Comparison of ENCODE assay signal across 15 cellular contexts in the genomic region with DNA sequence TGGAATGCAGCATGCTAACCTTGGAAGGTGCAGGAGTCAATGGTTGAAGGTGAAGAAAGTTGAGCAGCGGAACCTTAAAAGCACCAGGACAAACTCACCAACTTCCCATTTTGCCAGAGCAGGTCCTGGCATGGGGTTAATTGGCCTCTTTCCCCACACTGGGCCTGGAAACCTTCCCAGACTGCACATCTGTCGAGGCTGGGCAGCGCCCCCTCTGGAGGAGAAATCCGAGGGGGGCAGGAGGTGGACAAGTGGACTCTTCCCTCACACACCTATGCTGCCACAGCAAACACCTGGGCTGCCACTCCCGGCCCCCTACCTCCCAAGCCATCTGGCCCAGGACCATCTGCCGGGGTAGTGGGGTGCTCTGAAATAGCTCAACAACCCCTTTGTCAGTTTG.
DNase-seq lines count a peak whose midpoint lies in the region; ATAC-seq and TF ChIP-seq lines count a peak whose summit lies in the region.
"Had no signal": no experiment of that assay in that cellular context is flagged by ENCODE, and none has a peak within 500 bp of the region (broad histone marks: within the 10 kb centered on the region; RNA-seq: fewer than 3 reads in every experiment).

No MANE protein-coding gene starts in this region.

- BruUV-seq in PC-3 (replicated peaks; lab: Mats Ljungman, UMichigan), result no TSS peak

- peaks cover 2% of the 10 kb centered on the region for H3K4me1 Mint-ChIP-seq in endothelial cell (ENCODE audit: unreplicated experiment)

- H3K9me3 ChIP-seq in PC-3 (ENCODE audit: low read length), result no peaks in the 10 kb centered on the region

- ATAC-seq in PC-3 (no peak), GM21723 (IDR thresholded peaks at IDR 0.05; ENCODE audit: unreplicated experiment) (no peak)
- ATAC-seq: Right ventricle myocardium inferior had no signal

- no peaks in the 10 kb centered on the region for H4K20me1 ChIP-seq in PC-3 (ENCODE audit: low read length)

- 0 out of 2 replicates have a peak overlapping the region, but pooled peaks have one; percentile 45 for H2AFZ ChIP-seq in PC-3 (ENCODE audit: low read length)

- H3K4me2 ChIP-seq in PC-3 (ENCODE audit: low read length), result no peak overlapping the region

- no peaks in the 10 kb centered on the region for H3K36me3 Mint-ChIP-seq in endothelial cell (ENCODE audit: low read depth, unreplicated experiment)

- no peaks in the 10 kb centered on the region for H3K9me2 ChIP-seq in PC-3 (replicated peaks; ENCODE audit: low read length)

- no peaks in the 10 kb centered on the region for H3K36me3 ChIP-seq in PC-3 (ENCODE audit: low read depth, low read length)

- H3K27me3 ChIP-seq in PC-3 (ENCODE audit: low read length), result 0 out of 2 replicates have a peak, but pooled peaks cover 8% of the 10 kb centered on the region

- H3K79me2 ChIP-seq in PC-3 (ENCODE audit: low read length), result no peaks in the 10 kb centered on the region

- H3K27ac Mint-ChIP-seq in endothelial cell (ENCODE audit: unreplicated experiment), result no peak overlapping the region

- H3K4me1 ChIP-seq in PC-3 (ENCODE audit: insufficient read depth, low read length), result peaks cover 9% of the 10 kb centered on the region

- no peak for TF ChIP-seq CTCF in PC-3 (conservative IDR thresholded peaks at IDR 0.05; ENCODE audit: low read depth, low read length)
- TF ChIP-seq CTCF in fibroblast of the aortic adventitia (IDR thresholded peaks at IDR 0.05; ENCODE audit: insufficient read depth, low read length), result no peak
- no peak for TF ChIP-seq CTCF in endothelial cell (IDR thresholded peaks at IDR 0.05; ENCODE audit: unreplicated experiment)

- intact Hi-C loops in PC-3 (cut with micrococcal nuclease), result no loop called here

- no peak overlapping the region for H3K4me3 Mint-ChIP-seq in endothelial cell (ENCODE audit: unreplicated experiment)

- POLR2A ChIA-PET in PC-3 (lab: Charles Lee; ENCODE audit: unreplicated experiment), result no interaction called here

- H3K27ac ChIP-seq in PC-3 (ENCODE audit: low read length), result 0 out of 2 replicates have a peak overlapping the region, but pooled peaks have one; percentile 29
- peak overlapping the region; percentile 82 for H3K27ac ChIP-seq in temporal lobe (ENCODE audit: low read depth, low read length)
- H3K27ac ChIP-seq: SK-N-MC had no signal

- DNase-seq in NCI-H524 (lab: John Stamatoyannopoulos, UW), result peak; percentile 4 to 50
- no peak for DNase-seq in NCI-H524 treated with DMSO at 0.1 percent for 48 hours (lab: John Stamatoyannopoulos, UW)
- DNase-seq in PC-3, result no peak
- peak; percentile 14 for DNase-seq in fibroblast of the aortic adventitia (ENCODE audit: low read depth)
- no peak for DNase-seq in endothelial cell (ENCODE audit: low spot score)
- DNase-seq in kidney glomerular epithelial cell (lab: John Stamatoyannopoulos, UW), result no peak
- DNase-seq: DMS153, EL, HCEC 1CT, NCI-H1048, NCI-H187 had no signal

- H3K9ac ChIP-seq in PC-3 (ENCODE audit: low read length), result no peak overlapping the region

- H3F3A ChIP-seq in PC-3 (ENCODE audit: low read length, unreplicated experiment), result no peaks in the 10 kb centered on the region

- no peaks in the 10 kb centered on the region for H3K9me3 Mint-ChIP-seq in endothelial cell (ENCODE audit: unreplicated experiment)

- peaks cover 3% of the 10 kb centered on the region for H3K27me3 Mint-ChIP-seq in endothelial cell (ENCODE audit: unreplicated experiment)

- CTCF ChIA-PET in PC-3 (lab: Charles Lee), result no interaction called here

- no peak overlapping the region for H3K4me3 ChIP-seq in PC-3 (ENCODE audit: low read length)
- H3K4me3 ChIP-seq in fibroblast of the aortic adventitia (ENCODE audit: low read depth, low read length), result no peak overlapping the region
- H3K4me3 ChIP-seq: SK-N-MC had no signal

Comparison
In these comparisons a context has a peak if more than half of its experiments do, and no peak if none do; other contexts are left out.
1. DNase-seq: peak in NCI-H524 (2 of 2) and fibroblast of the aortic adventitia (single experiment); none in NCI-H524 treated with DMSO at 0.1 percent for 48 hours (single experiment), PC-3 (single experiment), endothelial cell (single experiment) and kidney glomerular epithelial cell (single experiment).